1 cellular context compared by ENCODE assay signal in genomic region chr6:52964318-52964717, GRCh38.
TF ChIP-seq lines count a peak whose summit lies in the region.

No MANE protein-coding gene starts in this region.

TF ChIP-seq in HepG2, 621 proteins besides CTCF, POLR2A, EP300 and RAD21:
- TF ChIP-seq MNT (IDR thresholded peaks at IDR 0.05) = peak; percentile 62
- no peak for TF ChIP-seq IKZF4 (CRISPR knock-in tag; IDR thresholded peaks at IDR 0.05; ENCODE audit: borderline replicate concordance, low read depth, not compliant biosample characterization)
